ENCODE assay signal across 23 cellular contexts in the genomic region with DNA sequence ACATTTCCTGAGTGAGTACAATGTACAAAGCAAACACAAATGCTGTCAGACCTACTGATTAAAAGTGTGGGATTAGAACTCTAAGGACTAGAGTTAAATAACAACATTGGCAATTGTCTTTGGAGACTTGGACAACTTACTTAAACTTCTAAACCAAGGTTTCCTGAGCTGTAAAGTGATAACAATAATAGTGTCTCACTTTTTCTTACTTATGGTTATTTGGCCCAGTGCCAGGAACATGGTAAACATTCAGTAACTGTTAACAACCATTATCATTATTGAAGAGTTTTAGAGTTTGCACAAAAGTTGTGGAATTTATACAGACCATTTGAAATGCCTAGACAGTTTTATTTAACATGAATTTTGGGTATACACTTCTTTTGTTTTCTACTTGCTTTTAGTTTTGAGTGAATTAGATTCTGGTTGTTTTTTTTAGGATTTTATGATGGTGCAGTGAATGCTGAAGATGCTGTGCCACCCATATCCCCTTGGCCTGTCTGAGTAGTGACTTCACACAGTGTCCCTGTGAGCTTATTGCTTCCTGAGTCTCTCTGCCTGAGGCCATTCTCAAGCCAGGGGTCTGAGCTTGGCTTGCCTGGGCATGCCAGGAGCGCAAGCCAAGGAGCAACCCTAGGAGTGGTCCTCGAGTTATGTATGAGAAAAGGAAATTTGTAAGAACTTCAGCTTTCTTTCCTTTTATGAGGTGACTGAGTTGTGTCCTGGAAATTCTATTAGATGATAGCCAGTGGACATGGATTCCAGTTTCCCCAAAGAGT.
"Had no signal": no experiment of that assay in that cellular context is flagged by ENCODE, and none has a peak within 500 bp of the region (broad histone marks: within the 10 kb centered on the region; RNA-seq: fewer than 3 reads in every experiment).

No MANE protein-coding gene starts in this region.

- H3K4me1 Mint-ChIP-seq: activated CD8-positive, alpha-beta memory T cell treated with anti-CD3 and anti-CD28 coated beads, Interleukin-2, amount 10 ng/mL, durations not matched to agents 7 days and 5 days; nephron had no signal

- H3K9me3 ChIP-seq: colonic mucosa, lower lobe of right lung, tibial artery had no signal

- H2AFZ ChIP-seq: parathyroid adenoma had no signal

- ATAC-seq: activated CD8-positive, alpha-beta memory T cell treated with anti-CD3 and anti-CD28 coated beads, Interleukin-2, amount 10 ng/mL, durations not matched to agents 7 days and 5 days; esophagus mucosa; foreskin keratinocyte; lower lobe of right lung; stimulated activated naive CD8-positive, alpha-beta T cell treated with anti-CD3 and anti-CD28 coated beads, Interleukin-15, Interleukin-2, amounts not matched to agents 100 U/mL and 50 U/mL, for 24 hours had no signal

- H3K27ac Mint-ChIP-seq: activated CD4-positive, alpha-beta memory T cell treated with anti-CD3 and anti-CD28 coated beads, Interleukin-2, amount 10 ng/mL, durations not matched to agents 7 days and 5 days; activated CD8-positive, alpha-beta memory T cell treated with anti-CD3 and anti-CD28 coated beads, Interleukin-2, amount 10 ng/mL, durations not matched to agents 7 days and 5 days; activated naive CD8-positive, alpha-beta T cell treated with anti-CD3 and anti-CD28 coated beads for 36 hours; brain; T-helper 2 cell treated with Interferon-gamma antibody and Interleukin-4, amounts not matched to agents 5 μg/mL and 100 μg/mL, for 36 hours had no signal

- FAIRE-seq: endometrium, islet of Langerhans, urothelium cell line had no signal

- H3K36me3 Mint-ChIP-seq: activated CD8-positive, alpha-beta memory T cell treated with anti-CD3 and anti-CD28 coated beads, Interleukin-2, amount 10 ng/mL, durations not matched to agents 7 days and 5 days; activated naive CD8-positive, alpha-beta T cell treated with anti-CD3 and anti-CD28 coated beads for 36 hours; brain had no signal

- H3K36me3 ChIP-seq: colonic mucosa, lower lobe of right lung, tibial artery had no signal

- H3K4me3 ChIP-seq: colonic mucosa, lower lobe of right lung, tibial artery had no signal

- H3K4me3 Mint-ChIP-seq: activated CD4-positive, alpha-beta memory T cell treated with anti-CD3 and anti-CD28 coated beads, Interleukin-2, amount 10 ng/mL, durations not matched to agents 7 days and 5 days; activated CD8-positive, alpha-beta memory T cell treated with anti-CD3 and anti-CD28 coated beads, Interleukin-2, amount 10 ng/mL, durations not matched to agents 7 days and 5 days; activated naive CD8-positive, alpha-beta T cell treated with anti-CD3 and anti-CD28 coated beads for 36 hours; brain; nephron; T-helper 2 cell treated with Interferon-gamma antibody and Interleukin-4, amounts not matched to agents 5 μg/mL and 100 μg/mL, for 36 hours had no signal

- H3K27me3 Mint-ChIP-seq: activated CD4-positive, alpha-beta memory T cell treated with anti-CD3 and anti-CD28 coated beads, Interleukin-2, amount 10 ng/mL, durations not matched to agents 7 days and 5 days; activated CD8-positive, alpha-beta memory T cell treated with anti-CD3 and anti-CD28 coated beads, Interleukin-2, amount 10 ng/mL, durations not matched to agents 7 days and 5 days; activated naive CD8-positive, alpha-beta T cell treated with anti-CD3 and anti-CD28 coated beads for 36 hours had no signal

- H3K9me3 Mint-ChIP-seq: activated naive CD8-positive, alpha-beta T cell treated with anti-CD3 and anti-CD28 coated beads for 36 hours; T-helper 2 cell treated with Interferon-gamma antibody and Interleukin-4, amounts not matched to agents 5 μg/mL and 100 μg/mL, for 36 hours had no signal

- H3K27ac ChIP-seq: colonic mucosa, foreskin keratinocyte, lower lobe of right lung, parathyroid adenoma, tibial artery had no signal

- H3K27me3 ChIP-seq: colonic mucosa, foreskin keratinocyte, tibial artery had no signal

- H3K9ac ChIP-seq: parathyroid adenoma had no signal

- DNase-seq: activated CD4-positive, alpha-beta memory T cell treated with anti-CD3 and anti-CD28 coated beads, Interleukin-2, amount 10 ng/mL, durations not matched to agents 7 days and 5 days; activated CD4-positive, alpha-beta T cell treated with anti-CD3 and anti-CD28 coated beads for 48 hours; activated CD4-positive, CD25-positive, alpha-beta regulatory T cell; activated CD8-positive, alpha-beta memory T cell treated with anti-CD3 and anti-CD28 coated beads, Interleukin-2, amount 10 ng/mL, durations not matched to agents 7 days and 5 days; activated naive CD8-positive, alpha-beta T cell treated with anti-CD3 and anti-CD28 coated beads for 36 hours; central memory CD4-positive, alpha-beta T cell; colonic mucosa; foreskin keratinocyte; hippocampal formation; lower lobe of right lung; midbrain; stimulated activated CD4-positive, alpha-beta T cell treated with anti-CD3 and anti-CD28 coated beads, Interleukin-2, amount 100 ng/mL, for 24 hours; stimulated activated naive CD8-positive, alpha-beta T cell treated with anti-CD3 and anti-CD28 coated beads, Interleukin-15, Interleukin-2, amounts not matched to agents 100 U/mL and 50 U/mL, for 24 hours; substantia nigra; tibial artery had no signal

- H3K4me1 ChIP-seq: colonic mucosa, lower lobe of right lung, parathyroid adenoma had no signal

- H3K79me2 ChIP-seq: parathyroid adenoma had no signal
